8 cellular contexts compared by ENCODE assay signal in the genomic region with DNA sequence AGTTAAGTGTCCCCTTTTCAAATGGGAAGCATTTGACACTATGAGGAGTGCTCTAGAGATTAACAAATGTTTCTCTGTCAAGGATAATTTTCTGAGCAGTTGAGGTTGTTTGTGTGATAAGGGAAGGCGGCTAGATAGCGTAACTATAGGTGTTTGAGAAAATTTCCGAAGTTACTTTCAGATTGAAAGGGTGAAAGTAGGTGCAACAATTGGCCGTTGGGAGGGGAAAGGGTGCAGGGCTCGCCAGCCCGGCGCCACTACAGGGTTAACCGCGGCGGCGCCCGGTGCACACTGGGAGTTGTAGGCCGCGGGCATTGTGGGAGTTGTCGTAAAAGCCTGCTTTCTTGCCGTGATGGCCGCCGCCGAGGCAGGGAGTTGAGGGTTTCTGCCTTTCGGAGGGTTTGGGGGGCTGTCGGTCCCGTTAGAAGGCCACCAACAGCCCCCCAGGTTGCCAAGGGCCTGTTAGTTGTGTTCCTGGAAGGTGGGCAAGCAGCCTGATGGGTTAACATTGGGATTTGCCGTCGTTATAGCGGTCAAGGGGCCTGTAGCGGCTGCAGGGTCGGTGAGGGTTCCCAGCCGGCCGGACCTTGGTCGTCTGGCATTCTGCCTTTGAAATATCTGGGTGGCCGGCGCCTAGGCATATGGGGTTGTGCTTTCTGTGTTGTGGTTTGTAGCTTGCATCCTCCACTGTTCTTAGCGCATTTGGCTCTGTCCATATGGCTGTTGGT. TPM values are rescaled to one million over a fixed set of nuclear protein-coding genes. Genes with fewer than 3 reads are reported as not detected.
DNase-seq lines count a peak whose midpoint lies in the region; ATAC-seq, FAIRE-seq and TF ChIP-seq lines count a peak whose summit lies in the region.

No MANE protein-coding gene starts in this region.

- H2AK5ac ChIP-seq in H1 (ENCODE audit: low read depth, low read length): no peak overlapping the region
- no peak overlapping the region for H2AK5ac ChIP-seq in mesenchymal stem cell (ENCODE audit: low read length, severe bottlenecking)

- ATAC-seq in GM19468 (IDR thresholded peaks at IDR 0.05; ENCODE audit: extremely low read depth, unreplicated experiment): peak; percentile 95

- H2BK120ac ChIP-seq in H1 (replicated peaks; ENCODE audit: low read depth, low read length): no peak overlapping the region
- H2BK120ac ChIP-seq in mesenchymal stem cell (ENCODE audit: low read depth, low read length): no peak overlapping the region

- peak; percentile 94 for DNase-seq in COLO829 (ENCODE audit: low spot score)
- peak; percentile 59 for DNase-seq in HS-27A (ENCODE audit: low read depth)
- DNase-seq in NK-92 treated with Interleukin-12 subunit alpha and Interleukin-12 subunit beta, amount 100 ng/mL, for 24 hours (lab: John Stamatoyannopoulos, UW): peak; percentile 75
- DNase-seq in activated CD8-positive, alpha-beta memory T cell treated with anti-CD3 and anti-CD28 coated beads for 48 hours (ENCODE audit: low read depth in 2 of 3, low spot score in 2 of 3): peak; percentile 72 to 85 (median 73)
- DNase-seq in H1 (ENCODE audit: low read depth in 1 of 2, low spot score in 2 of 2): peak; percentile 33 to 90
- DNase-seq in mesenchymal stem cell: peak; percentile 89
- peak; percentile 67 for DNase-seq in stimulated activated CD8-positive, alpha-beta memory T cell treated with anti-CD3 and anti-CD28 coated beads, Interleukin-12 subunit alpha, Interleukin-12 subunit beta, amount 100 ng/mL, for 24 hours (ENCODE audit: extremely low read depth)

- H4K5ac ChIP-seq in H1 (ENCODE audit: insufficient read length, low read depth, low read length): no peak overlapping the region

- POLR2A ChIA-PET in H1 (lab: Charles Lee; ENCODE audit: partially characterized antibody): no interaction called here

- H3K56ac ChIP-seq in H1 (replicated peaks; ENCODE audit: insufficient read length, low read depth, low read length): no peak overlapping the region

- TF ChIP-seq RAD21 in H1 (IDR thresholded peaks at IDR 0.05 in 1 of 2, conservative IDR thresholded peaks at IDR 0.05 in 1 of 2; ENCODE audit: low read depth in 2 of 2, low read length in 2 of 2): no peak

- H2BK15ac ChIP-seq in H1 (ENCODE audit: low read length) (no peak overlapping the region), mesenchymal stem cell (ENCODE audit: low read depth, poor library complexity, severe bottlenecking) (no peak overlapping the region)

- H3K23ac ChIP-seq in H1 (ENCODE audit: insufficient read length) (no peak overlapping the region), mesenchymal stem cell (ENCODE audit: low read length in 2 of 2) (peak overlapping the region in 1 of 2 experiments; percentile 23)

- peak; percentile 46 to 69 for TF ChIP-seq POLR2A in H1 (IDR thresholded peaks at IDR 0.05; ENCODE audit: control extremely low read depth in 1 of 2, low read depth in 2 of 2, low read length in 2 of 2)

- H3K4me2 ChIP-seq in H1 (ENCODE audit: insufficient read depth in 1 of 2, low read depth in 2 of 2, low read length in 2 of 2): peak overlapping the region; percentile 93 to 98
- H3K4me2 ChIP-seq in mesenchymal stem cell (ENCODE audit: low read length, poor library complexity, severe bottlenecking): peak overlapping the region; percentile 68

- no peak for TF ChIP-seq EP300 in H1 (IDR thresholded peaks at IDR 0.05; ENCODE audit: borderline replicate concordance in 1 of 2, low read depth in 2 of 2, low read length in 2 of 2)

- TF ChIP-seq CTCF in H1 (IDR thresholded peaks at IDR 0.05; ENCODE audit: control extremely low read depth in 1 of 3, insufficient read depth in 1 of 3, low read depth in 1 of 3, low read length in 3 of 3): no peak

- H2BK12ac ChIP-seq in H1 (ENCODE audit: low read depth, low read length) (no peak overlapping the region), mesenchymal stem cell (ENCODE audit: low read length in 2 of 2) (no peak overlapping the region)

- H3K79me1 ChIP-seq in H1 (ENCODE audit: low read depth, low read length): peaks cover 10% of the 10 kb centered on the region; the same call in 1 of the 2 replicates
- H3K79me1 ChIP-seq in mesenchymal stem cell (replicated peaks; ENCODE audit: low read length, poor library complexity, severe bottlenecking): peaks cover 13% of the 10 kb centered on the region

- H3K27ac ChIP-seq in H1 (ENCODE audit: low read depth, low read length): peak overlapping the region; percentile 66; the same call in 1 of the 2 replicates
- H3K27ac ChIP-seq in mesenchymal stem cell (ENCODE audit: low read length, poor library complexity, severe bottlenecking): no peak overlapping the region

- FAIRE-seq in H1 (lab: Jason Lieb, UNC): peak; percentile 48

- H4K91ac ChIP-seq in H1 (replicated peaks; ENCODE audit: insufficient read length, low read length) (no peak overlapping the region), mesenchymal stem cell (ENCODE audit: low read length) (peak overlapping the region; percentile 8)

- peak overlapping the region; percentile 55; the same call in 1 of the 2 replicates for H2BK5ac ChIP-seq in H1 (ENCODE audit: low read depth, low read length)
- H2BK5ac ChIP-seq in mesenchymal stem cell (ENCODE audit: low read depth, low read length, poor library complexity, severe bottlenecking): no peak overlapping the region

- H3K14ac ChIP-seq in H1 (ENCODE audit: insufficient read length) (no peak overlapping the region), mesenchymal stem cell (ENCODE audit: low read length in 2 of 2) (no peak overlapping the region)

- H2BK20ac ChIP-seq in H1 (ENCODE audit: low read length): no peak overlapping the region

- H3K4ac ChIP-seq in H1 (replicated peaks; ENCODE audit: insufficient read length, low read depth, low read length) (peak overlapping the region; percentile 65), mesenchymal stem cell (ENCODE audit: low read depth in 1 of 2, low read length in 2 of 2) (peak overlapping the region in 1 of 2 experiments; percentile 45)

- CTCF ChIA-PET in H1 (lab: Charles Lee; ENCODE audit: partially characterized antibody): interaction anchor here (1.0 kb wide), 1 partner anchor 58 kb away, joined by 3 read pairs; no protein-coding TSS in a partner anchor

- H3K9me3 ChIP-seq in H1 (ENCODE audit: insufficient read depth in 2 of 2, low read depth in 1 of 2, low read length in 1 of 2): no peaks in the 10 kb centered on the region
- H3K9me3 ChIP-seq in mesenchymal stem cell (ENCODE audit: control insufficient read depth, low read length): no peaks in the 10 kb centered on the region

- peaks cover 9 to 20% of the 10 kb centered on the region in 2 experiments for H3K79me2 ChIP-seq in H1 (ENCODE audit: control insufficient read depth in 1 of 2, insufficient read depth in 2 of 2, low read length in 2 of 2)

- peaks cover 0 to 4% (median 0%) of the 10 kb centered on the region in 4 experiments; a peak in 3 of 7 replicates for H3K4me1 ChIP-seq in H1 (replicated peaks in 1 of 4; ENCODE audit: control insufficient read depth in 3 of 4, insufficient read depth in 4 of 4, low read length in 3 of 4)
- peaks cover 2% of the 10 kb centered on the region for H3K4me1 ChIP-seq in mesenchymal stem cell (ENCODE audit: control insufficient read depth, insufficient read depth, low read depth, low read length)

- H3K36me3 ChIP-seq in H1 (ENCODE audit: control insufficient read depth in 2 of 4, insufficient read depth in 4 of 4, low read length in 3 of 4) (no peaks in the 10 kb centered on the region), mesenchymal stem cell (ENCODE audit: control insufficient read depth in 1 of 2, insufficient read depth in 2 of 2, low read depth in 1 of 2, low read length in 2 of 2) (no peaks in the 10 kb centered on the region)

- H3K23me2 ChIP-seq in H1 (ENCODE audit: low read depth, low read length): peaks cover 5% of the 10 kb centered on the region

- WGBS in H1 (ENCODE audit: extremely low coverage in 1 of 2, insufficient coverage in 1 of 2, insufficient read length in 1 of 2, insufficient replicate concordance in 2 of 2, low coverage in 1 of 2, low lambda C conversion rate in 2 of 2, missing lambda C conversion rate in 1 of 2), 2 experiments: 3% methylated on average over 33 of the region's 33 CpGs; no CpG with 5 or more reads in 1 of the 2 experiments
- WGBS in mesenchymal stem cell: under 1% methylated on average over 33 of the region's 33 CpGs

- H3K18ac ChIP-seq in H1 (ENCODE audit: extremely low read depth, low read length) (no peak overlapping the region), mesenchymal stem cell (ENCODE audit: low read depth in 1 of 2, low read length in 2 of 2) (peak overlapping the region; percentile 58 to 88)

- peak overlapping the region; percentile 97; the same call in 1 of the 2 replicates for H4K8ac ChIP-seq in H1 (ENCODE audit: extremely low read depth, insufficient read depth, low read length)
- H4K8ac ChIP-seq in mesenchymal stem cell (ENCODE audit: low read length): peak overlapping the region; percentile 86

- H3K27me3 ChIP-seq in H1 (replicated peaks in 1 of 4; ENCODE audit: control insufficient read depth in 3 of 4, extremely low read depth in 1 of 4, insufficient read depth in 3 of 4, low read length in 3 of 4) (no peaks in the 10 kb centered on the region), mesenchymal stem cell (ENCODE audit: control insufficient read depth in 1 of 2, insufficient read depth in 1 of 2, low read length in 2 of 2) (peaks cover 8 to 10% of the 10 kb centered on the region in 2 experiments)

- no peaks in the 10 kb centered on the region for H4K20me1 ChIP-seq in H1 (replicated peaks in 1 of 2; ENCODE audit: control insufficient read depth in 1 of 2, insufficient read depth in 2 of 2, low read length in 2 of 2)

- H2AFZ ChIP-seq in H1 (ENCODE audit: low read length): peak overlapping the region; percentile 97
- H2AFZ ChIP-seq in mesenchymal stem cell (ENCODE audit: low read depth, low read length): peak overlapping the region; percentile 72

- H3K9ac ChIP-seq in H1 (replicated peaks in 1 of 4; ENCODE audit: extremely low read depth in 1 of 4, low read depth in 3 of 4, low read length in 3 of 4): peak overlapping the region in 3 of 4 experiments; percentile 81 to 96 (median 83); a peak in 6 of 7 replicates
- peak overlapping the region; percentile 97 for H3K9ac ChIP-seq in mesenchymal stem cell (ENCODE audit: low read length)

- H3K4me3 ChIP-seq in H1 (ENCODE audit: extremely low read depth in 1 of 4, insufficient read depth in 2 of 4, low read depth in 3 of 4, low read length in 4 of 4): peak overlapping the region; percentile 90 to 98 (median 93)
- H3K4me3 ChIP-seq in mesenchymal stem cell (ENCODE audit: insufficient read depth in 1 of 2, low read depth in 1 of 2, low read length in 2 of 2): peak overlapping the region; percentile 68 to 94

RNA-seq across cellular contexts. Expression of gene HSD17B12, which starts 36.5 kb away (rescaled TPM):
- total RNA-seq in H1 (2021; fragmentation: NEBNext Ultra II Directional; extraction: Animal tissue kit (Norgen Biotek cat#: 25700)): 117 and 121 TPM in 2 replicates
- 44.0 and 46.0 TPM in 2 replicates for polyA plus RNA-seq in H1 (2011; rRNA removed)
- 40.0 TPM for polyA plus RNA-seq in H1 (2011; cell fraction: cytosol; rRNA removed)
- 212 TPM for polyA plus RNA-seq in H1 (2011; cell fraction: nucleus; rRNA removed)
- 70.5 to 96.6 TPM (median 83.1 TPM) in 4 replicates for polyA plus RNA-seq in H1 (2012, experiment 1 of 2)
- 9.0 TPM for polyA plus RNA-seq in H1 (2012, experiment 2 of 2)
- 253 TPM for polyA plus RNA-seq in H1 (2013, experiment 1 of 2)
- polyA plus RNA-seq in H1 (2013, experiment 2 of 2): 257 TPM
- polyA minus RNA-seq in H1 (2011; rRNA and poly(A)+ RNA removed): 101 and 110 TPM in 2 replicates
- 63.0 TPM for polyA minus RNA-seq in H1 (2011; cell fraction: cytosol; rRNA and poly(A)+ RNA removed)
- polyA minus RNA-seq in H1 (2011; cell fraction: nucleus; rRNA and poly(A)+ RNA removed): 293 TPM
- 149 TPM for polyA plus RNA-seq in mesenchymal stem cell (2013, experiment 1 of 2)
- 152 TPM for polyA plus RNA-seq in mesenchymal stem cell (2013, experiment 2 of 2)
